Comparison of ENCODE assay signal across 1 cellular context in the genomic region with DNA sequence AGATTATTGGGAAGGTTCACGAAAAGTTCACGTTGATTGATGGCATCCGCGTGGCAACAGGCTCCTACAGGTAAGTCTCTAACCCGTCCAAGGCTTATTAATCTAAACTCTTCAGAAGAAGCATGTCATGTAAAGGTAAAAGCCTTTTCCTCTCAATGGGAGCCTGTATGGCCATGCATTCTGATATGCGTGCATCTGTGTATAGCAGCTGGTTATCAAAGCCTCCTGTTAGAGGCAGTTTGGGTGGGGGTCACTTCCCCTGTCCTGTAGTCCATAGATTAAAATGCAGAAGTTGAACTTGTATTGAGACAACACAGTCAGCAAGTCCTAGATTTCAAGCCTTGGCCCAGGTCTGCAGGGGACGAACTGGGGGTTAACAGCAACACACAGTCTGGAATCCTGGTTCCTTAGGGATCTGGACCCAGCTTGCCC.
A peak's percentile ranks its signal among the peaks of the same experiment; 100 is the strongest.
TF ChIP-seq lines count a peak whose summit lies in the region.

No MANE protein-coding gene starts in this region.

TF ChIP-seq in K562, 482 proteins besides CTCF, POLR2A, EP300 and RAD21 (continued from another document and continues in another):
- TF ChIP-seq, protein P1, sequence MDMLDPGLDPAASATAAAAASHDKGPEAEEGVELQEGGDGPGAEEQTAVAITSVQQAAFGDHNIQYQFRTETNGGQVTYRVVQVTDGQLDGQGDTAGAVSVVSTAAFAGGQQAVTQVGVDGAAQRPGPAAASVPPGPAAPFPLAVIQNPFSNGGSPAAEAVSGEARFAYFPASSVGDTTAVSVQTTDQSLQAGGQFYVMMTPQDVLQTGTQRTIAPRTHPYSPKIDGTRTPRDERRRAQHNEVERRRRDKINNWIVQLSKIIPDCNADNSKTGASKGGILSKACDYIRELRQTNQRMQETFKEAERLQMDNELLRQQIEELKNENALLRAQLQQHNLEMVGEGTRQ (CRISPR knock-in tag; IDR thresholded peaks at IDR 0.05), result no peak
- TF ChIP-seq ARHGAP35 (IDR thresholded peaks at IDR 0.05; ENCODE audit: partially characterized antibody) (no peak), SMARCB1 (IDR thresholded peaks at IDR 0.05; ENCODE audit: insufficient read length, low read depth) (no peak), C11orf30 (IDR thresholded peaks at IDR 0.05; ENCODE audit: low read depth) (peak; percentile 69), ZNF780A (CRISPR knock-in tag; IDR thresholded peaks at IDR 0.05) (no peak), HDGF (IDR thresholded peaks at IDR 0.05) (no peak), ZNF699 (CRISPR knock-in tag; IDR thresholded peaks at IDR 0.05; ENCODE audit: insufficient replicate concordance) (no peak), HDAC6 (IDR thresholded peaks at IDR 0.05; ENCODE audit: low read depth, low read length) (no peak), CREM (IDR thresholded peaks at IDR 0.05; ENCODE audit: low read depth) (peak; percentile 86), RCOR1 (IDR thresholded peaks at IDR 0.05; ENCODE audit: borderline replicate concordance in 1 of 2, low read depth in 2 of 2, low read length in 2 of 2) (peak; percentile 78 to 92), ZNF175 (CRISPR knock-in tag; IDR thresholded peaks at IDR 0.05; ENCODE audit: low read depth) (peak; percentile 73), ZNF561 (CRISPR knock-in tag; conservative IDR thresholded peaks at IDR 0.05) (no peak), CBFA2T2 (conservative IDR thresholded peaks at IDR 0.05) (peak; percentile 99), SIN3B (IDR thresholded peaks at IDR 0.05; ENCODE audit: low read depth) (no peak), SRSF9 (IDR thresholded peaks at IDR 0.05; ENCODE audit: borderline replicate concordance, low read depth, low read length) (no peak), CSDE1 (IDR thresholded peaks at IDR 0.05) (no peak), U2AF2 (optimal IDR thresholded peaks at IDR 0.05; ENCODE audit: low read depth, low read length) (no peak), ARNT (IDR thresholded peaks at IDR 0.05) (peak; percentile 93 to 99; a peak in 3 of 4 replicates)
- TF ChIP-seq, protein P2, sequence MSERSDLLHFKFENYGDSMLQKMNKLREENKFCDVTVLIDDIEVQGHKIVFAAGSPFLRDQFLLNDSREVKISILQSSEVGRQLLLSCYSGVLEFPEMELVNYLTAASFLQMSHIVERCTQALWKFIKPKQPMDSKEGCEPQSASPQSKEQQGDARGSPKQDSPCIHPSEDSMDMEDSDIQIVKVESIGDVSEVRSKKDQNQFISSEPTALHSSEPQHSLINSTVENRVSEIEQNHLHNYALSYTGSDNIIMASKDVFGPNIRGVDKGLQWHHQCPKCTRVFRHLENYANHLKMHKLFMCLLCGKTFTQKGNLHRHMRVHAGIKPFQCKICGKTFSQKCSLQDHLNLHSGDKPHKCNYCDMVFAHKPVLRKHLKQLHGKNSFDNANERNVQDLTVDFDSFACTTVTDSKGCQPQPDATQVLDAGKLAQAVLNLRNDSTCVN (CRISPR knock-in tag; IDR thresholded peaks at IDR 0.05), result no peak
- TF ChIP-seq, protein P3, sequence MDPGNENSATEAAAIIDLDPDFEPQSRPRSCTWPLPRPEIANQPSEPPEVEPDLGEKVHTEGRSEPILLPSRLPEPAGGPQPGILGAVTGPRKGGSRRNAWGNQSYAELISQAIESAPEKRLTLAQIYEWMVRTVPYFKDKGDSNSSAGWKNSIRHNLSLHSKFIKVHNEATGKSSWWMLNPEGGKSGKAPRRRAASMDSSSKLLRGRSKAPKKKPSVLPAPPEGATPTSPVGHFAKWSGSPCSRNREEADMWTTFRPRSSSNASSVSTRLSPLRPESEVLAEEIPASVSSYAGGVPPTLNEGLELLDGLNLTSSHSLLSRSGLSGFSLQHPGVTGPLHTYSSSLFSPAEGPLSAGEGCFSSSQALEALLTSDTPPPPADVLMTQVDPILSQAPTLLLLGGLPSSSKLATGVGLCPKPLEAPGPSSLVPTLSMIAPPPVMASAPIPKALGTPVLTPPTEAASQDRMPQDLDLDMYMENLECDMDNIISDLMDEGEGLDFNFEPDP (CRISPR knock-in tag; IDR thresholded peaks at IDR 0.05), result no peak
- TF ChIP-seq, protein P4, sequence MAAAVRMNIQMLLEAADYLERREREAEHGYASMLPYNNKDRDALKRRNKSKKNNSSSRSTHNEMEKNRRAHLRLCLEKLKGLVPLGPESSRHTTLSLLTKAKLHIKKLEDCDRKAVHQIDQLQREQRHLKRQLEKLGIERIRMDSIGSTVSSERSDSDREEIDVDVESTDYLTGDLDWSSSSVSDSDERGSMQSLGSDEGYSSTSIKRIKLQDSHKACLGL (CRISPR knock-in tag; IDR thresholded peaks at IDR 0.05; ENCODE audit: borderline replicate concordance, poor library complexity, severe bottlenecking), result no peak
- TF ChIP-seq, protein P5, sequence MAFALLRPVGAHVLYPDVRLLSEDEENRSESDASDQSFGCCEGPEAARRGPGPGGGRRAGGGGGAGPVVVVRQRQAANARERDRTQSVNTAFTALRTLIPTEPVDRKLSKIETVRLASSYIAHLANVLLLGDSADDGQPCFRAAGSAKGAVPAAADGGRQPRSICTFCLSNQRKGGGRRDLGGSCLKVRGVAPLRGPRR (CRISPR knock-in tag; IDR thresholded peaks at IDR 0.05), result peak; percentile 11; the same call in 1 of the 2 replicates
- TF ChIP-seq, protein P6, sequence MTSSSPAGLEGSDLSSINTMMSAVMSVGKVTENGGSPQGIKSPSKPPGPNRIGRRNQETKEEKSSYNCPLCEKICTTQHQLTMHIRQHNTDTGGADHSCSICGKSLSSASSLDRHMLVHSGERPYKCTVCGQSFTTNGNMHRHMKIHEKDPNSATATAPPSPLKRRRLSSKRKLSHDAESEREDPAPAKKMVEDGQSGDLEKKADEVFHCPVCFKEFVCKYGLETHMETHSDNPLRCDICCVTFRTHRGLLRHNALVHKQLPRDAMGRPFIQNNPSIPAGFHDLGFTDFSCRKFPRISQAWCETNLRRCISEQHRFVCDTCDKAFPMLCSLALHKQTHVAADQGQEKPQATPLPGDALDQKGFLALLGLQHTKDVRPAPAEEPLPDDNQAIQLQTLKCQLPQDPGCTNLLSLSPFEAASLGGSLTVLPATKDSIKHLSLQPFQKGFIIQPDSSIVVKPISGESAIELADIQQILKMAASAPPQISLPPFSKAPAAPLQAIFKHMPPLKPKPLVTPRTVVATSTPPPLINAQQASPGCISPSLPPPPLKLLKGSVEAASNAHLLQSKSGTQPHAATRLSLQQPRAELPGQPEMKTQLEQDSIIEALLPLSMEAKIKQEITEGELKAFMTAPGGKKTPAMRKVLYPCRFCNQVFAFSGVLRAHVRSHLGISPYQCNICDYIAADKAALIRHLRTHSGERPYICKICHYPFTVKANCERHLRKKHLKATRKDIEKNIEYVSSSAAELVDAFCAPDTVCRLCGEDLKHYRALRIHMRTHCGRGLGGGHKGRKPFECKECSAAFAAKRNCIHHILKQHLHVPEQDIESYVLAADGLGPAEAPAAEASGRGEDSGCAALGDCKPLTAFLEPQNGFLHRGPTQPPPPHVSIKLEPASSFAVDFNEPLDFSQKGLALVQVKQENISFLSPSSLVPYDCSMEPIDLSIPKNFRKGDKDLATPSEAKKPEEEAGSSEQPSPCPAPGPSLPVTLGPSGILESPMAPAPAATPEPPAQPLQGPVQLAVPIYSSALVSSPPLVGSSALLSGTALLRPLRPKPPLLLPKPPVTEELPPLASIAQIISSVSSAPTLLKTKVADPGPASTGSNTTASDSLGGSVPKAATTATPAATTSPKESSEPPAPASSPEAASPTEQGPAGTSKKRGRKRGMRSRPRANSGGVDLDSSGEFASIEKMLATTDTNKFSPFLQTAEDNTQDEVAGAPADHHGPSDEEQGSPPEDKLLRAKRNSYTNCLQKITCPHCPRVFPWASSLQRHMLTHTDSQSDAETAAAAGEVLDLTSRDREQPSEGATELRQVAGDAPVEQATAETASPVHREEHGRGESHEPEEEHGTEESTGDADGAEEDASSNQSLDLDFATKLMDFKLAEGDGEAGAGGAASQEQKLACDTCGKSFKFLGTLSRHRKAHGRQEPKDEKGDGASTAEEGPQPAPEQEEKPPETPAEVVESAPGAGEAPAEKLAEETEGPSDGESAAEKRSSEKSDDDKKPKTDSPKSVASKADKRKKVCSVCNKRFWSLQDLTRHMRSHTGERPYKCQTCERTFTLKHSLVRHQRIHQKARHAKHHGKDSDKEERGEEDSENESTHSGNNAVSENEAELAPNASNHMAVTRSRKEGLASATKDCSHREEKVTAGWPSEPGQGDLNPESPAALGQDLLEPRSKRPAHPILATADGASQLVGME (CRISPR knock-in tag; IDR thresholded peaks at IDR 0.05), result no peak
- TF ChIP-seq, protein P7, sequence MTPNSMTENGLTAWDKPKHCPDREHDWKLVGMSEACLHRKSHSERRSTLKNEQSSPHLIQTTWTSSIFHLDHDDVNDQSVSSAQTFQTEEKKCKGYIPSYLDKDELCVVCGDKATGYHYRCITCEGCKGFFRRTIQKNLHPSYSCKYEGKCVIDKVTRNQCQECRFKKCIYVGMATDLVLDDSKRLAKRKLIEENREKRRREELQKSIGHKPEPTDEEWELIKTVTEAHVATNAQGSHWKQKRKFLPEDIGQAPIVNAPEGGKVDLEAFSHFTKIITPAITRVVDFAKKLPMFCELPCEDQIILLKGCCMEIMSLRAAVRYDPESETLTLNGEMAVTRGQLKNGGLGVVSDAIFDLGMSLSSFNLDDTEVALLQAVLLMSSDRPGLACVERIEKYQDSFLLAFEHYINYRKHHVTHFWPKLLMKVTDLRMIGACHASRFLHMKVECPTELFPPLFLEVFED (CRISPR knock-in tag; conservative IDR thresholded peaks at IDR 0.05), result no peak
- TF ChIP-seq, protein P8, sequence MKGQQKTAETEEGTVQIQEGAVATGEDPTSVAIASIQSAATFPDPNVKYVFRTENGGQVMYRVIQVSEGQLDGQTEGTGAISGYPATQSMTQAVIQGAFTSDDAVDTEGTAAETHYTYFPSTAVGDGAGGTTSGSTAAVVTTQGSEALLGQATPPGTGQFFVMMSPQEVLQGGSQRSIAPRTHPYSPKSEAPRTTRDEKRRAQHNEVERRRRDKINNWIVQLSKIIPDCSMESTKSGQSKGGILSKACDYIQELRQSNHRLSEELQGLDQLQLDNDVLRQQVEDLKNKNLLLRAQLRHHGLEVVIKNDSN (CRISPR knock-in tag; IDR thresholded peaks at IDR 0.05), result no peak
- TF ChIP-seq, protein P9, sequence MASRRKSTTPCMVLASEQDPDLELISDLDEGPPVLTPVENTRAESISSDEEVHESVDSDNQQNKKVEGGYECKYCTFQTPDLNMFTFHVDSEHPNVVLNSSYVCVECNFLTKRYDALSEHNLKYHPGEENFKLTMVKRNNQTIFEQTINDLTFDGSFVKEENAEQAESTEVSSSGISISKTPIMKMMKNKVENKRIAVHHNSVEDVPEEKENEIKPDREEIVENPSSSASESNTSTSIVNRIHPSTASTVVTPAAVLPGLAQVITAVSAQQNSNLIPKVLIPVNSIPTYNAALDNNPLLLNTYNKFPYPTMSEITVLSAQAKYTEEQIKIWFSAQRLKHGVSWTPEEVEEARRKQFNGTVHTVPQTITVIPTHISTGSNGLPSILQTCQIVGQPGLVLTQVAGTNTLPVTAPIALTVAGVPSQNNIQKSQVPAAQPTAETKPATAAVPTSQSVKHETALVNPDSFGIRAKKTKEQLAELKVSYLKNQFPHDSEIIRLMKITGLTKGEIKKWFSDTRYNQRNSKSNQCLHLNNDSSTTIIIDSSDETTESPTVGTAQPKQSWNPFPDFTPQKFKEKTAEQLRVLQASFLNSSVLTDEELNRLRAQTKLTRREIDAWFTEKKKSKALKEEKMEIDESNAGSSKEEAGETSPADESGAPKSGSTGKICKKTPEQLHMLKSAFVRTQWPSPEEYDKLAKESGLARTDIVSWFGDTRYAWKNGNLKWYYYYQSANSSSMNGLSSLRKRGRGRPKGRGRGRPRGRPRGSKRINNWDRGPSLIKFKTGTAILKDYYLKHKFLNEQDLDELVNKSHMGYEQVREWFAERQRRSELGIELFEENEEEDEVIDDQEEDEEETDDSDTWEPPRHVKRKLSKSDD (conservative IDR thresholded peaks at IDR 0.05; ENCODE audit: low read length), result no peak
